In the genomic region with DNA sequence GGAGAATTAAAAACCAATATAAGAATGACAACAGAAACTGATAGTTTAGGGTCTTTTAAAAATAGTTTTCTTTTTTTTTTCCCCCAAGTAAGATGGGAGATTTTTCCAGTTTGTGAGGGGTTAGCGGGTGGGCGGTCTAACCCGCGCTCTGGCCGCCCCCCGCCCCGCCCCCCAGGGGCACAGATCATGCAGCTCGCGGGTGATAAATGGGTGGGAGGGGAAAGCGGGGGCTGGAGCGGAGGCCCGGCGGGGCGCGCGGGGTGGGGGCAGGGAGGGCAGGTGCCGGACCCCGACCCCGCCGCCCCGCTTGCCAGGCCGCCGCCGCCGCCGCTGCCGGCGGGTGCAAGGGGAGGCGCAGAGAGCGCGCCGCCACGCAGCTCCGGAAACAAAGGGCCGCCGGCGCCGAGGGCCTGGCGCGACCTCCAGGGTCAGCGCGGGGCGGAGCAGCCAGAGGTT, we compare ENCODE assay signal across 8 cellular contexts.
A peak's percentile ranks its signal among the peaks of the same experiment; 100 is the strongest.
DNase-seq lines count a peak whose midpoint lies in the region; ATAC-seq and TF ChIP-seq lines count a peak whose summit lies in the region.

No MANE protein-coding gene starts in this region.

- H3K9me3 ChIP-seq in OCI-LY3 (ENCODE audit: insufficient read depth, low read length) (no peaks in the 10 kb centered on the region), esophagus muscularis mucosa (no peaks in the 10 kb centered on the region)

- TF ChIP-seq CTCF in OCI-LY3 (IDR thresholded peaks at IDR 0.05; ENCODE audit: low read depth, low read length) (no peak), esophagus muscularis mucosa (IDR thresholded peaks at IDR 0.05) (no peak), retinal pigment epithelial cell (conservative IDR thresholded peaks at IDR 0.05; ENCODE audit: low read depth, low read length) (no peak)

- peaks cover 33% of the 10 kb centered on the region for H3K79me2 ChIP-seq in OCI-LY3 (ENCODE audit: low read length)

- WGBS in esophagus muscularis mucosa, result 17% methylated on average over 15 of the region's 43 CpGs

- H3K27ac ChIP-seq in OCI-LY3 (ENCODE audit: low read length) (peak overlapping the region; percentile 92), esophagus muscularis mucosa (replicated peaks in 1 of 4) (peak overlapping the region; percentile 79 to 88 (median 84))

- 0 out of 2 replicates have a peak overlapping the region, but pooled peaks have one; percentile 23 for H2AFZ ChIP-seq in OCI-LY3 (ENCODE audit: low read depth, low read length)

- no peak for TF ChIP-seq POLR2A in esophagus muscularis mucosa (IDR thresholded peaks at IDR 0.05; ENCODE audit: low read depth)

- intact Hi-C loops in esophagus muscularis mucosa (cut with DNase I), result no loop called here

- H3K4me3 ChIP-seq in OCI-LY3 (ENCODE audit: low read length), result peak overlapping the region; percentile 98
- peak overlapping the region; percentile 74 to 85 (median 82) for H3K4me3 ChIP-seq in esophagus muscularis mucosa
- peak overlapping the region; percentile 68 for H3K4me3 ChIP-seq in retinal pigment epithelial cell (ENCODE audit: low read length)

- peak overlapping the region; percentile 98 for H3K9ac ChIP-seq in OCI-LY3 (ENCODE audit: low read length)

- TF ChIP-seq EP300 in esophagus muscularis mucosa (IDR thresholded peaks at IDR 0.05), result no peak

- peak overlapping the region; percentile 79 for H3K4me2 ChIP-seq in OCI-LY3 (ENCODE audit: low read length)

- H4K20me1 ChIP-seq in OCI-LY3 (ENCODE audit: insufficient read depth, low read length), result peaks cover 11% of the 10 kb centered on the region

- H3K4me1 ChIP-seq in OCI-LY3 (ENCODE audit: low read length) (peaks cover 13% of the 10 kb centered on the region), esophagus muscularis mucosa (peaks cover 21 to 62% (median 48%) of the 10 kb centered on the region in 4 donors)

- DNase-seq in esophagus muscularis mucosa (ENCODE audit: extremely low spot score) (no peak), retinal pigment epithelial cell (ENCODE audit: low read depth) (no peak), NCI-H1694 treated with DMSO at 0.1 percent for 48 hours (lab: John Stamatoyannopoulos, UW) (no peak), NCI-H446 (lab: John Stamatoyannopoulos, UW) (no peak), NCI-H510A treated with DMSO at 0.1 percent for 48 hours (lab: John Stamatoyannopoulos, UW) (no peak)

- H3K27me3 ChIP-seq in OCI-LY3 (ENCODE audit: low read depth, low read length), result no peaks in the 10 kb centered on the region
- H3K27me3 ChIP-seq in esophagus muscularis mucosa, result no peaks in the 10 kb centered on the region

- no peaks in the 10 kb centered on the region for H3K36me3 ChIP-seq in OCI-LY3 (replicated peaks; ENCODE audit: low read depth, low read length)
- no peaks in the 10 kb centered on the region for H3K36me3 ChIP-seq in esophagus muscularis mucosa

- ATAC-seq in GM18861 (IDR thresholded peaks at IDR 0.05; ENCODE audit: unreplicated experiment) (peak; percentile 2), GM19035 (IDR thresholded peaks at IDR 0.05; ENCODE audit: unreplicated experiment) (no peak)
